ENCODE assay signal across 8 cellular contexts in the genomic region with DNA sequence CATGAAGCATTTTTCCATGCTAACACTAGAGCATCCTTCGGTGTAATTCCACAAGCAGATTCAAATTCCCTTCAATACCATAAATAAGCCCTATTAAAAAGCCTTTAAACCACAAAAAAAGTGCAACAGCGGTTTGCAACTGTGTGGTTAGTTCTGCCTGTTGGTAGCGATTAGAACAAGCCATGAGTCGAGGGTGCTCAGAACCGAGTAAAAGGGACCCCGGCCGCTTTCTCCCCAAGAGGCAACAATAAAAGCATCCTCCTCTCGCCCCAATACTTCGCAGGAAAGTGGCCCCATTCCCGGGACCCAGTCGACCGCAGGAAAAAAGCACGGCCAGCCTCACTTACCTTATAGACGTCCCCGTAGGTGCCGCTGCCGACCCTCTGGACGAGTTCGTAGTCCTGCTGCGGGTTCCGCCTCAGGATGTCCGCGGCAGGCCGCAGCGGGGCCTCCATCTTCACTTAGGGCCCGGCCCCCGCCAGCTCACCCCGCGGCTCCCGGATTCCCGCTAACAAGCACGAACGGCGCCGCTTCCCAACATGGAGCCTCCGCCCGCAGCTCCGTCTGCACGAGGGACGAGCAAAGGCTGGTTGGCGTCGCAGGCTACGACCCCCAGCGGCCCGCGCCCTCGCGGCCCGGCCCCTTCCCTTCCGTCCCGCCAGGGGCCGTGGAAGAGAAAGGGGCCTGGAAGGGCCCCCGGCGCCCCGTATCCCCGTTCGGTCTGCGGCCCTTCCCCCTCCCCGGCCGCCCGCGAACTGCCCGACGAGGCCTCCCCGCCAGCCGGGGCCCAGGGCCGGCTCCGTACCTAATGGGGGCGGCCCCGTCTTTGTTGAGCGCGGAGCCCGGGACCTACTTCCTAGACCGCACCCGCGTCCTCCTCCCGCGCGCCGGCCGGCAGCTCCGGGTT. TPM values are rescaled to one million over a fixed set of nuclear protein-coding genes. Genes with fewer than 3 reads are reported as not detected.
DNase-seq lines count a peak whose midpoint lies in the region; ATAC-seq and TF ChIP-seq lines count a peak whose summit lies in the region.

No MANE protein-coding gene starts in this region.

- POLR2A ChIA-PET in AG04450 (lab: Yijun Ruan, JAX) = interaction anchor here (1.0 kb wide), 1 partner anchor 244 kb away, joined by 3 read pairs; no protein-coding TSS in a partner anchor

- H3K27ac Mint-ChIP-seq in nephron progenitor cell = peak overlapping the region; percentile 83

- peak; percentile 55 for ATAC-seq in GM18498 (IDR thresholded peaks at IDR 0.05; ENCODE audit: unreplicated experiment)
- peak; percentile 20 for ATAC-seq in HG02938 (IDR thresholded peaks at IDR 0.05; ENCODE audit: unreplicated experiment)

- H3K9me3 ChIP-seq in AG04450 (ENCODE audit: control insufficient read depth, insufficient read depth, low read length) (no peaks in the 10 kb centered on the region), uterus (no peaks in the 10 kb centered on the region)

- TF ChIP-seq POLR2A in uterus (IDR thresholded peaks at IDR 0.05) = no peak

- H3K9me3 Mint-ChIP-seq in nephron progenitor cell = peaks cover 9% of the 10 kb centered on the region

- peaks cover 46% of the 10 kb centered on the region for H3K4me1 Mint-ChIP-seq in nephron progenitor cell

- peaks cover 13% of the 10 kb centered on the region for H3K36me3 Mint-ChIP-seq in nephron progenitor cell (ENCODE audit: low read depth)

- H3K36me3 ChIP-seq in uterus = no peaks in the 10 kb centered on the region

- CTCF ChIA-PET in AG04450 (lab: Charles Lee) = interaction anchor here (0.5 to 2.0 kb wide), 7 partner anchors 211 to 1008 kb away, joined by 3 to 14 read pairs (median 4); no protein-coding TSS in a partner anchor

- peak overlapping the region; percentile 95 for H3K4me3 Mint-ChIP-seq in nephron progenitor cell

- peak overlapping the region; percentile 79 for H3K27ac ChIP-seq in AG04450 (ENCODE audit: low read depth, low read length)
- H3K27ac ChIP-seq in uterus = peak overlapping the region; percentile 93 to 97

- H3K4me3 ChIP-seq in AG04450 (ENCODE audit: low read depth, low read length) (peak overlapping the region; percentile 80), fibroblast of the aortic adventitia (ENCODE audit: low read depth, low read length) (peak overlapping the region; percentile 84), uterus (peak overlapping the region; percentile 65 to 82)

- intact Hi-C loops in uterus (cut with DNase I; ENCODE audit: low total_unique reads) = loop anchor here (2.0 kb wide), 1 partner anchor 213 kb away; no protein-coding TSS in a partner anchor

- H3K27me3 ChIP-seq in AG04450 (ENCODE audit: control insufficient read depth, insufficient read depth, low read length) (no peaks in the 10 kb centered on the region), uterus (no peaks in the 10 kb centered on the region)

- TF ChIP-seq CTCF in AG04450 (IDR thresholded peaks at IDR 0.05; ENCODE audit: low read depth, low read length) (no peak), fibroblast of the aortic adventitia (IDR thresholded peaks at IDR 0.05; ENCODE audit: insufficient read depth, low read length) (no peak), nephron progenitor cell (IDR thresholded peaks at IDR 0.05) (no peak), uterus (IDR thresholded peaks at IDR 0.05) (no peak)

- peaks cover 0 to 11% of the 10 kb centered on the region in 2 donors for H3K4me1 ChIP-seq in uterus

- H3K27me3 Mint-ChIP-seq in nephron progenitor cell (ENCODE audit: low read depth, poor library complexity) = peaks cover 10% of the 10 kb centered on the region

- DNase-seq in AG04450 (ENCODE audit: low read depth, low spot score) (no peak), NCI-H2171 (lab: John Stamatoyannopoulos, UW) (peak; percentile 76), fibroblast of the aortic adventitia (ENCODE audit: low read depth) (peak; percentile 31), nephron progenitor cell (peak; percentile 66), uterus (peak; percentile 47 to 54)
- peak; percentile 13 for DNase-seq in activated T-helper 9 cell treated with anti-CD3 and anti-CD28 coated beads, Interleukin-2, amount 50 U/mL, for 16 hours (ENCODE audit: low read depth)

RNA-seq across cellular contexts. Expression of a gene that starts 0.5 kb away (rescaled TPM):
- polyA plus RNA-seq in AG04450 (2011; rRNA removed) = 30.3 and 35.4 TPM in 2 replicates
- 18.3 and 28.1 TPM in 2 replicates for polyA minus RNA-seq in AG04450 (2011; rRNA and poly(A)+ RNA removed)
- total RNA-seq in fibroblast of the aortic adventitia (ENCODE audit: low replicate concordance) (92.1 and 101 TPM in 2 replicates), uterus (100 to 1,000 TPM in 2 of 4 donors, 10 to 100 TPM in 2; 44.6 to 179 (median 97.8) TPM)

RNA-seq across cellular contexts. Expression of a gene that starts 28.1 kb away (rescaled TPM):
- 8.2 and 11.5 TPM in 2 replicates for polyA plus RNA-seq in AG04450 (2011; rRNA removed)
- 7.9 and 9.1 TPM in 2 replicates for polyA minus RNA-seq in AG04450 (2011; rRNA and poly(A)+ RNA removed)
- total RNA-seq in fibroblast of the aortic adventitia (ENCODE audit: low replicate concordance) (5.2 and 10.7 TPM in 2 replicates), uterus (10 to 100 TPM in 3 of 4 donors, 1 to 10 TPM in 1; 1.5 to 24.3 (median 13.0) TPM)
